22 cellular contexts compared by ENCODE assay signal in the genomic region with DNA sequence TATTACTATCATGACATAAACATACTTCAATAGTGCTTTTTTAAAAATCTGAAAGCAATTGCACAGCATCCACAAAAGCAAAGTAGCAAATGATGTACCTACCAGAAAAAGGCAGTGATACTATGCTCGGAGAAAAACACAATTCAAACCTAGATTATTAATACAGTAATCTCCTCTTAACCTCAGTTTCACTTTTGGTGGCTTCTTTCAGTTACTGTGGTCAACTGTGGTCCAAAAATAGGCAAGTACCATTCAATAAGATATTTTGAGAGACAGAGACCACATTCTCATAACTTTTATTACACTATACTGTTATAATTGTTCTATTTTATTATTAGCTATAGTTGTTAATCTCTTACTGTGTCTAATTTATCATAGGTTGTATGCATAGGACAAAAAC. TPM values are rescaled to one million over a fixed set of nuclear protein-coding genes. Genes with fewer than 3 reads are reported as not detected.
DNase-seq lines count a peak whose midpoint lies in the region; ATAC-seq, FAIRE-seq and TF ChIP-seq lines count a peak whose summit lies in the region.
"Had no signal": no experiment of that assay in that cellular context is flagged by ENCODE, and none has a peak within 500 bp of the region (broad histone marks: within the 10 kb centered on the region; RNA-seq: fewer than 3 reads in every experiment).

No MANE protein-coding gene starts in this region.

- FAIRE-seq in GM12878 (lab: Jason Lieb, UNC), result no peak
- FAIRE-seq: H1, keratinocyte had no signal

- no peak for TF ChIP-seq RAD21 in GM12878 (IDR thresholded peaks at IDR 0.05; ENCODE audit: insufficient read depth, low read depth, low read length)

- H3K4me2 ChIP-seq in GM12878 (ENCODE audit: control insufficient read depth, insufficient read depth), result no peak overlapping the region

- H3K36me3 ChIP-seq in GM12878 (ENCODE audit: control insufficient read depth in 2 of 2, insufficient read depth in 2 of 2, low read length in 1 of 2) (no peaks in the 10 kb centered on the region), testis (ENCODE audit: low read depth, missing control alignments) (no peaks in the 10 kb centered on the region)
- H3K36me3 ChIP-seq: adrenal gland, BE2C, sigmoid colon had no signal

- 0% methylated on average over 1 of the region's 1 CpG for WGBS in GM12878 (ENCODE audit: insufficient coverage, insufficient replicate concordance, low lambda C conversion rate, missing lambda C conversion rate)
- 92 to 95% methylated on average over 1 of the region's 1 CpG for WGBS in testis, 2 donors

- H2AFZ ChIP-seq in GM12878 (ENCODE audit: control insufficient read depth, low read depth, low read length), result no peak overlapping the region

- H3K4me1 ChIP-seq in GM12878 (ENCODE audit: control insufficient read depth, insufficient read depth, low read length) (no peaks in the 10 kb centered on the region), testis (no peaks in the 10 kb centered on the region)
- H3K4me1 ChIP-seq: adrenal gland, BE2C, sigmoid colon had no signal

- H3K27ac ChIP-seq in GM12878 (ENCODE audit: control insufficient read depth, insufficient read depth) (no peak overlapping the region), testis (no peak overlapping the region)
- H3K27ac ChIP-seq: adrenal gland, sigmoid colon, VCaP had no signal

- H3K9ac ChIP-seq in GM12878 (ENCODE audit: control insufficient read depth, insufficient read depth, low read length), result no peak overlapping the region

- in situ Hi-C loops in GM12878 (cut with MboI), result no loop called here

- H3K4me3 ChIP-seq in GM12878 (no peak overlapping the region), testis (no peak overlapping the region)
- H3K4me3 ChIP-seq: adrenal gland, sigmoid colon had no signal

- H3K9me3 ChIP-seq in GM12878 (replicated peaks; ENCODE audit: control insufficient read depth, insufficient read depth, low read length) (no peaks in the 10 kb centered on the region), testis (no peaks in the 10 kb centered on the region)
- H3K9me3 ChIP-seq: adrenal gland, BE2C, sigmoid colon had no signal

- POLR2A ChIA-PET in GM12878 (lab: Charles Lee), result no interaction called here

- TF ChIP-seq POLR2A in GM12878 (IDR thresholded peaks at IDR 0.05; ENCODE audit: low read depth, low read length) (no peak), testis (IDR thresholded peaks at IDR 0.05) (no peak)

- BruUV-seq in GM12878 (replicated peaks; lab: Mats Ljungman, UMichigan), result no TSS peak

- H3K79me2 ChIP-seq in GM12878 (ENCODE audit: control insufficient read depth, insufficient read depth, low read length), result no peaks in the 10 kb centered on the region

- ATAC-seq in GM18909 (IDR thresholded peaks at IDR 0.05; ENCODE audit: poor library complexity, unreplicated experiment) (peak; percentile 91), GM21619 (IDR thresholded peaks at IDR 0.05; ENCODE audit: unreplicated experiment) (peak; percentile 77), HG03060 (IDR thresholded peaks at IDR 0.05; ENCODE audit: low read depth, unreplicated experiment) (peak; percentile 85), GM12878 (peak; percentile 65)
- ATAC-seq: activated CD8-positive, alpha-beta T cell treated with anti-CD3 and anti-CD28 coated beads, Interleukin-2, amount 10 ng/mL, durations not matched to agents 7 days and 5 days had no signal

- H4K20me1 ChIP-seq in GM12878 (ENCODE audit: control insufficient read depth, insufficient read depth), result no peaks in the 10 kb centered on the region

- CTCF ChIA-PET in GM12878 (lab: Yijun Ruan, JAX), result no interaction called here

- peak in 1 of 2 experiments; percentile 23; a peak in 1 of 4 replicates for TF ChIP-seq EP300 in GM12878 (IDR thresholded peaks at IDR 0.05; ENCODE audit: borderline replicate concordance in 1 of 2, control insufficient read depth in 1 of 2, low read depth in 2 of 2, low read length in 2 of 2)

- intact Hi-C loops in GM12878 (cut with micrococcal nuclease; ENCODE audit: unreplicated experiment) (no loop called here), testis (cut with DNase I; ENCODE audit: low total_unique reads) (no loop called here)

- no peaks in the 10 kb centered on the region; a peak in 1 of 4 replicates for H3K27me3 ChIP-seq in GM12878 (replicated peaks in 1 of 2; ENCODE audit: control insufficient read depth in 2 of 2, insufficient read depth in 2 of 2, low read length in 1 of 2)
- no peaks in the 10 kb centered on the region for H3K27me3 ChIP-seq in testis
- H3K27me3 ChIP-seq: adrenal gland, BE2C, sigmoid colon had no signal

- no peak for DNase-seq in GM12878 (ENCODE audit: low read depth, low spot score)
- no peak for DNase-seq in testis
- DNase-seq in DMS114 treated with DMSO at 0.1 percent for 48 hours (lab: John Stamatoyannopoulos, UW; ENCODE audit: unreplicated experiment), result no peak
- no peak for DNase-seq in NCI-H82 (lab: John Stamatoyannopoulos, UW)
- DNase-seq: activated CD8-positive, alpha-beta T cell treated with anti-CD3 and anti-CD28 coated beads, Interleukin-2, amount 10 ng/mL, durations not matched to agents 7 days and 5 days; adrenal gland; BE2C; central memory CD4-positive, alpha-beta T cell; DMS53; effector CD8-positive, alpha-beta T cell; midbrain; MV-4-11; NCI-H774; sigmoid colon; stimulated activated CD4-positive, alpha-beta T cell treated with anti-CD3 and anti-CD28 coated beads, Interleukin-2, amount 100 ng/mL, for 48 hours had no signal

- RAD21 ChIA-PET in GM12878 (lab: Charles Lee; ENCODE audit: unreplicated experiment), result no interaction called here

- no peak for TF ChIP-seq CTCF in GM12878 (IDR thresholded peaks at IDR 0.05 in 2 of 3, conservative IDR thresholded peaks at IDR 0.05 in 1 of 3; ENCODE audit: control insufficient read depth in 2 of 3, extremely low read depth in 1 of 3, insufficient read depth in 1 of 3, low read depth in 3 of 3, low read length in 3 of 3)
- TF ChIP-seq CTCF in testis (IDR thresholded peaks at IDR 0.05), result no peak

- SMC1A ChIA-PET in GM12878 (lab: Charles Lee; ENCODE audit: uncharacterized antibody, unreplicated experiment), result interaction anchor here (0.8 to 1.2 kb wide), 3 partner anchors 11 to 45 kb away, joined by 3 read pairs; no protein-coding TSS in a partner anchor

TF ChIP-seq in GM12878, 131 proteins besides CTCF, POLR2A, EP300 and RAD21 (continues in another document):
- no peak for TF ChIP-seq MYB (IDR thresholded peaks at IDR 0.05; ENCODE audit: borderline replicate concordance, low read depth, low read length)
- peak; percentile 64; the same call in 1 of the 2 replicates for TF ChIP-seq CBFB (IDR thresholded peaks at IDR 0.05; ENCODE audit: low read depth)
- TF ChIP-seq NFIC (IDR thresholded peaks at IDR 0.05; ENCODE audit: low read depth, low read length), result peak; percentile 85; the same call in 1 of the 2 replicates
- TF ChIP-seq, protein P1, sequence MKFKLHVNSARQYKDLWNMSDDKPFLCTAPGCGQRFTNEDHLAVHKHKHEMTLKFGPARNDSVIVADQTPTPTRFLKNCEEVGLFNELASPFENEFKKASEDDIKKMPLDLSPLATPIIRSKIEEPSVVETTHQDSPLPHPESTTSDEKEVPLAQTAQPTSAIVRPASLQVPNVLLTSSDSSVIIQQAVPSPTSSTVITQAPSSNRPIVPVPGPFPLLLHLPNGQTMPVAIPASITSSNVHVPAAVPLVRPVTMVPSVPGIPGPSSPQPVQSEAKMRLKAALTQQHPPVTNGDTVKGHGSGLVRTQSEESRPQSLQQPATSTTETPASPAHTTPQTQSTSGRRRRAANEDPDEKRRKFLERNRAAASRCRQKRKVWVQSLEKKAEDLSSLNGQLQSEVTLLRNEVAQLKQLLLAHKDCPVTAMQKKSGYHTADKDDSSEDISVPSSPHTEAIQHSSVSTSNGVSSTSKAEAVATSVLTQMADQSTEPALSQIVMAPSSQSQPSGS (IDR thresholded peaks at IDR 0.05; ENCODE audit: low read length), result peak; percentile 63
- TF ChIP-seq SKIL (IDR thresholded peaks at IDR 0.05; ENCODE audit: low read depth, poor library complexity, severe bottlenecking), result no peak

RNA-seq across cellular contexts. Expression of gene KCNA4, which starts 20.8 kb away (rescaled TPM):
- total RNA-seq in GM12878 (2013; cell fraction: nucleolus; rRNA removed), result 0.40 and 0.49 TPM in 2 replicates
- total RNA-seq in GM12878 (2014; rRNA removed), result not detected in 2 replicates
- not detected in 2 replicates for total RNA-seq in GM12878 (2014; rRNA removed; fragmentation: Illumina TruSeq; extraction: Trizol)
- total RNA-seq in GM12878 (2021), result not detected in 2 replicates
- not detected for polyA plus RNA-seq in GM12878 (2011; ENCODE audit: low read depth)
- polyA plus RNA-seq in GM12878 (2011; rRNA removed), result not detected in 2 replicates
- not detected in 2 replicates for polyA plus RNA-seq in GM12878 (2011; cell fraction: cytosol; rRNA removed)
- 0.03 TPM in 1 of 2 replicates, not detected in the other for polyA plus RNA-seq in GM12878 (2011; cell fraction: nucleus; rRNA removed)
- polyA plus RNA-seq in GM12878 (2012), result not detected in 2 replicates
- polyA plus RNA-seq in GM12878 (2014; fragmentation: Illumina TruSeq; extraction: Trizol), result not detected in 2 replicates
- not detected for polyA plus RNA-seq in GM12878 (2014; fragmentation: Nextera tagmentation; extraction: Ambion mirVana)
- not detected in 2 replicates for polyA plus RNA-seq in GM12878 (2014; rRNA removed)
- not detected for polyA plus RNA-seq in GM12878 (2016; fragmentation: Nextera tagmentation; extraction: Ambion mirVana)
- 0.07 TPM in 1 of 2 replicates, not detected in the other for polyA minus RNA-seq in GM12878 (2011; rRNA and poly(A)+ RNA removed)
- polyA minus RNA-seq in GM12878 (2011; cell fraction: cytosol; rRNA and poly(A)+ RNA removed), result not detected in 2 replicates
- 0.60 TPM in 1 of 2 replicates, not detected in the other for polyA minus RNA-seq in GM12878 (2011; cell fraction: nucleus; rRNA and poly(A)+ RNA removed)
- total RNA-seq in testis, result under 1 TPM; 0.24 to 0.25 TPM
- 0.73 TPM for polyA plus RNA-seq in testis (ENCODE audit: insufficient read depth, low read depth, low replicate concordance)
- total RNA-seq: activated CD8-positive, alpha-beta T cell treated with anti-CD3 and anti-CD28 coated beads, Interleukin-2, amount 10 ng/mL, durations not matched to agents 7 days and 5 days; H1 had no signal
- polyA plus RNA-seq: fibroblast of lung, H1, keratinocyte had no signal
